ENCODE assay signal across 8 cellular contexts in the genomic region with DNA sequence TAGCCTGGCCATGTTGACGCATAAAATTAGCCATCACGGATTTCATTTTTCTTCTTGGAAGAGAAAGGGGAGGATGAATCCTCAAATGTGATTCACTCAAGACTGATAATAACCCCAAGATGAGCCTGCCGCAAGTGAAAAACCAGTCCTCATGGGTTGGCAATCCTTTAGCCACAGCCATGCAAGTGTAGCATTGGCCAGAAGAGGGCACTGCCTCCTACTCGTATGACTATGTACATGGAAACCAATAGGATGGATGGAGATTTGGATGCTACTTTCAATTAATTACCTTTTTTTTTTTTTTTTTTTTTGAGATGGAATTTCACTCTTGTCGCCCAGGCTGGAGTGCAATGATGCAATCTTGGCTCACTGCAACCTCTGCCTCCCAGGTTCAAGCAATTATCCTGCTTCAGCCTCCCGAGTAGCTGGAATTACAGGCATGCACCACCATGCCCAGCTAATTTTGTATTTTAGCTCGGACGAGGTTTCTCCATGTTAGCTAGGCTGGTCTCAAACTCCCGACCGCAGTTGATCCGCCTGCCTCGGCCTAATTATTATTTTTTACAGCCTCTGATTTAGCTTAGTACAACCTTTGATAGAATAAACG. TPM values are rescaled to one million over a fixed set of nuclear protein-coding genes. Genes with fewer than 3 reads are reported as not detected.
A peak's percentile ranks its signal among the peaks of the same experiment; 100 is the strongest.
DNase-seq lines count a peak whose midpoint lies in the region; ATAC-seq, FAIRE-seq and TF ChIP-seq lines count a peak whose summit lies in the region.
"Not testable (repeated sequence)": the region's sequence is repeated elsewhere in the genome, so short reads cannot be mapped to it uniquely, and the experiment has no call there.

No MANE protein-coding gene starts in this region.

- peak; percentile 90 for DNase-seq in AG10803 (ENCODE audit: low read depth)
- DNase-seq in NCI-H510A (lab: John Stamatoyannopoulos, UW) = peak; percentile 41
- DNase-seq in activated CD4-positive, CD25-positive, alpha-beta regulatory T cell treated with anti-CD3 and anti-CD28 coated beads, Interleukin-2, amount 50 U/mL, for 16 hours (ENCODE audit: low read depth, low spot score) = peak; percentile 58
- peak; percentile 83 for DNase-seq in bronchial epithelial cell (ENCODE audit: low read depth)
- DNase-seq in iris pigment epithelial cell (ENCODE audit: low read depth) = peak; percentile 85
- DNase-seq in stimulated activated CD4-positive, alpha-beta T cell treated with anti-CD3 and anti-CD28 coated beads, Interleukin-15, amount 100 ng/mL, for 1 hour (ENCODE audit: low read depth in 1 of 2, low spot score in 1 of 2) = peak; percentile 52 to 54

- TF ChIP-seq CTCF in AG10803 (conservative IDR thresholded peaks at IDR 0.05; ENCODE audit: low read length) (peak; percentile 95), bronchial epithelial cell (IDR thresholded peaks at IDR 0.05; ENCODE audit: insufficient read depth, low read length, severe bottlenecking) (peak; percentile 79)

- not testable (repeated sequence) for FAIRE-seq in bronchial epithelial cell (lab: Jason Lieb, UNC)

- peak; percentile 73 for ATAC-seq in GM18909 (IDR thresholded peaks at IDR 0.05; ENCODE audit: poor library complexity, unreplicated experiment)
- peak; percentile 66 for ATAC-seq in HG03442 (IDR thresholded peaks at IDR 0.05; ENCODE audit: unreplicated experiment)

- peak overlapping the region; percentile 29 for H3K4me3 ChIP-seq in AG10803 (ENCODE audit: low read length)
- not testable (repeated sequence) for H3K4me3 ChIP-seq in bronchial epithelial cell (ENCODE audit: low read depth, low read length)

- not testable (repeated sequence) for H3K27me3 ChIP-seq in bronchial epithelial cell (ENCODE audit: control insufficient read depth, insufficient read depth, low read length)

- not testable (repeated sequence) for H3K36me3 ChIP-seq in bronchial epithelial cell (ENCODE audit: control insufficient read depth, insufficient read depth, low read length)

RNA-seq across cellular contexts. Expression of a gene that starts 38.2 kb away (rescaled TPM):
- 12.1 and 12.7 TPM in 2 replicates for total RNA-seq in bronchial epithelial cell

RNA-seq across cellular contexts. Expression of a gene that starts 39.4 kb away (rescaled TPM):
- 198 and 253 TPM in 2 replicates for total RNA-seq in bronchial epithelial cell
